ENCODE assay signal across 17 cellular contexts in genomic region chrY:21180921-21181320, GRCh38.
A peak's percentile ranks its signal among the peaks of the same experiment; 100 is the strongest.
DNase-seq lines count a peak whose midpoint lies in the region; ATAC-seq and TF ChIP-seq lines count a peak whose summit lies in the region.
"Had no signal": no experiment of that assay in that cellular context is flagged by ENCODE, and none has a peak within 500 bp of the region (broad histone marks: within the 10 kb centered on the region; RNA-seq: fewer than 3 reads in every experiment).

No MANE protein-coding gene starts in this region.

- no peaks in the 10 kb centered on the region for H3K9me3 Mint-ChIP-seq in activated CD8-positive, alpha-beta T cell treated with anti-CD3 and anti-CD28 coated beads for 36 hours
- peaks cover 0 to 4% (median 0%) of the 10 kb centered on the region in 11 donors for H3K9me3 Mint-ChIP-seq in naive thymus-derived CD4-positive, alpha-beta T cell
- H3K9me3 Mint-ChIP-seq in stimulated activated naive CD8-positive, alpha-beta T cell treated with anti-CD3 and anti-CD28 coated beads, Interleukin-15, amount 100 ng/mL, for 72 hours: no peaks in the 10 kb centered on the region

- no peak overlapping the region for H3K27ac Mint-ChIP-seq in activated CD8-positive, alpha-beta T cell treated with anti-CD3 and anti-CD28 coated beads for 36 hours
- peak overlapping the region in 5 of 9 donors; percentile 72 to 91 (median 86) for H3K27ac Mint-ChIP-seq in naive thymus-derived CD4-positive, alpha-beta T cell
- no peak overlapping the region for H3K27ac Mint-ChIP-seq in stimulated activated naive CD8-positive, alpha-beta T cell treated with anti-CD3 and anti-CD28 coated beads, Interleukin-15, amount 100 ng/mL, for 72 hours

- POLR2A ChIA-PET in activated CD8-positive, alpha-beta T cell treated with anti-CD3 and anti-CD28 coated beads for 36 hours (lab: Charles Lee): no interaction called here
- POLR2A ChIA-PET in naive thymus-derived CD4-positive, alpha-beta T cell (lab: Charles Lee): interaction anchor here (0.6 to 4.5 kb wide), 17 partner anchors 37 to 211 kb away, joined by 3 to 39 read pairs (median 4); no protein-coding TSS in a partner anchor

- no peaks in the 10 kb centered on the region for H3K36me3 Mint-ChIP-seq in activated CD8-positive, alpha-beta T cell treated with anti-CD3 and anti-CD28 coated beads for 36 hours (ENCODE audit: low read depth)
- H3K36me3 Mint-ChIP-seq in naive thymus-derived CD4-positive, alpha-beta T cell: peaks cover 0 to 5% (median 0%) of the 10 kb centered on the region in 5 donors

- H3K4me1 Mint-ChIP-seq in activated CD8-positive, alpha-beta T cell treated with anti-CD3 and anti-CD28 coated beads for 36 hours (ENCODE audit: low read depth): peaks cover 17% of the 10 kb centered on the region
- H3K4me1 Mint-ChIP-seq in naive thymus-derived CD4-positive, alpha-beta T cell: peaks cover 0 to 52% (median 14%) of the 10 kb centered on the region in 7 donors
- H3K4me1 Mint-ChIP-seq in stimulated activated naive CD8-positive, alpha-beta T cell treated with anti-CD3 and anti-CD28 coated beads, Interleukin-15, amount 100 ng/mL, for 72 hours: peaks cover 19% of the 10 kb centered on the region

- TF ChIP-seq POLR2A in esophagus squamous epithelium (IDR thresholded peaks at IDR 0.05): no peak

- no peak overlapping the region for H3K4me3 ChIP-seq in naive thymus-derived CD4-positive, alpha-beta T cell (ENCODE audit: low read length)
- no peak overlapping the region for H3K4me3 ChIP-seq in esophagus squamous epithelium
- H3K4me3 ChIP-seq: A549, adrenal gland, right lobe of liver, SK-N-MC, tibial nerve had no signal

- no peak for TF ChIP-seq CTCF in activated CD8-positive, alpha-beta T cell treated with anti-CD3 and anti-CD28 coated beads for 36 hours (IDR thresholded peaks at IDR 0.05)
- peak in 1 of 6 experiments; percentile 36 for TF ChIP-seq CTCF in esophagus squamous epithelium (IDR thresholded peaks at IDR 0.05)

- no peaks in the 10 kb centered on the region for H3K27me3 Mint-ChIP-seq in activated CD8-positive, alpha-beta T cell treated with anti-CD3 and anti-CD28 coated beads for 36 hours
- H3K27me3 Mint-ChIP-seq in naive thymus-derived CD4-positive, alpha-beta T cell: no peaks in the 10 kb centered on the region
- H3K27me3 Mint-ChIP-seq in stimulated activated naive CD8-positive, alpha-beta T cell treated with anti-CD3 and anti-CD28 coated beads, Interleukin-15, amount 100 ng/mL, for 72 hours: no peaks in the 10 kb centered on the region

- intact Hi-C loops in activated CD8-positive, alpha-beta T cell treated with anti-CD3 and anti-CD28 coated beads for 36 hours (cut with micrococcal nuclease): no loop called here
- intact Hi-C loops in naive thymus-derived CD4-positive, alpha-beta T cell (cut with micrococcal nuclease): loop anchor here (1.0 to 10.0 kb wide), 9 partner anchors 44 to 606 kb away; partner anchors contain the start of gene EIF1AY (in 2 of the 2)
- intact Hi-C loops in esophagus squamous epithelium (cut with DNase I): no loop called here

- H3K4me1 ChIP-seq in naive thymus-derived CD4-positive, alpha-beta T cell (ENCODE audit: control insufficient read depth in 2 of 2, insufficient read depth in 2 of 2, low read length in 2 of 2): peaks cover 0 to 19% of the 10 kb centered on the region in 2 donors
- H3K4me1 ChIP-seq in esophagus squamous epithelium: no peaks in the 10 kb centered on the region
- H3K4me1 ChIP-seq: A549, adrenal gland, right lobe of liver, tibial nerve had no signal

- 60% methylated on average over 2 of the region's 5 CpGs; no CpG with 5 or more reads in 1 of the 2 donors for WGBS in esophagus squamous epithelium, 2 donors

- ATAC-seq in activated CD8-positive, alpha-beta T cell treated with anti-CD3 and anti-CD28 coated beads for 36 hours: peak; percentile 83
- peak; percentile 100 for ATAC-seq in naive thymus-derived CD4-positive, alpha-beta T cell
- peak; percentile 89 for ATAC-seq in stimulated activated naive CD8-positive, alpha-beta T cell treated with anti-CD3 and anti-CD28 coated beads, Interleukin-15, amount 100 ng/mL, for 72 hours
- no peak for ATAC-seq in HG03457 (IDR thresholded peaks at IDR 0.05; ENCODE audit: unreplicated experiment)
- ATAC-seq: A549, esophagus mucosa had no signal

- DNase-seq in activated T-cell treated with anti-CD3 and anti-CD28 coated beads for 24 hours (ENCODE audit: low read depth): peak; percentile 7
- DNase-seq in activated T-cell treated with anti-CD3 and anti-CD28 coated beads, Interleukin-2, amount 50 U/mL, for 1 hour: no peak
- DNase-seq in activated CD8-positive, alpha-beta T cell treated with anti-CD3 and anti-CD28 coated beads for 36 hours: peak; percentile 33
- DNase-seq in naive thymus-derived CD4-positive, alpha-beta T cell: peak in 4 of 9 donors; percentile 5 to 75 (median 48)
- peak; percentile 1 to 38 for DNase-seq in stimulated activated naive CD8-positive, alpha-beta T cell treated with anti-CD3 and anti-CD28 coated beads, Interleukin-15, amount 100 ng/mL, for 72 hours
- no peak for DNase-seq in AG08395 (ENCODE audit: low spot score)
- no peak for DNase-seq in esophagus squamous epithelium (lab: John Stamatoyannopoulos, UW)
- DNase-seq: adrenal gland, H7, NCI-H2171 treated with DMSO at 0.1 percent for 48 hours, WERI-Rb-1 had no signal

- CTCF ChIA-PET in activated CD8-positive, alpha-beta T cell treated with anti-CD3 and anti-CD28 coated beads for 36 hours (lab: Charles Lee): interaction anchor here (0.7 kb wide), 1 partner anchor 610 kb away, joined by 3 read pairs; no protein-coding TSS in a partner anchor
- CTCF ChIA-PET in naive thymus-derived CD4-positive, alpha-beta T cell (lab: Charles Lee): interaction anchor here (0.7 to 1.7 kb wide), 5 partner anchors 68 to 212 kb away, joined by 3 to 8 read pairs (median 5); no protein-coding TSS in a partner anchor

- H3K27me3 ChIP-seq in naive thymus-derived CD4-positive, alpha-beta T cell (ENCODE audit: control insufficient read depth in 2 of 2, insufficient read depth in 2 of 2, low read length in 2 of 2): no peaks in the 10 kb centered on the region
- no peaks in the 10 kb centered on the region for H3K27me3 ChIP-seq in esophagus squamous epithelium
- H3K27me3 ChIP-seq: adrenal gland, right lobe of liver, tibial nerve had no signal

- no peaks in the 10 kb centered on the region for H3K9me3 ChIP-seq in naive thymus-derived CD4-positive, alpha-beta T cell (ENCODE audit: control insufficient read depth in 2 of 3, low read length in 3 of 3)
- H3K9me3 ChIP-seq in esophagus squamous epithelium: no peaks in the 10 kb centered on the region
- H3K9me3 ChIP-seq: A549, adrenal gland, right lobe of liver, tibial nerve had no signal

- no peak overlapping the region for H3K4me3 Mint-ChIP-seq in activated CD8-positive, alpha-beta T cell treated with anti-CD3 and anti-CD28 coated beads for 36 hours
- H3K4me3 Mint-ChIP-seq in naive thymus-derived CD4-positive, alpha-beta T cell: peak overlapping the region in 4 of 10 donors; percentile 54 to 70 (median 62)
- peak overlapping the region in 1 of 2 donors; percentile 12 for H3K4me3 Mint-ChIP-seq in stimulated activated naive CD8-positive, alpha-beta T cell treated with anti-CD3 and anti-CD28 coated beads, Interleukin-15, amount 100 ng/mL, for 72 hours

- no peaks in the 10 kb centered on the region for H3K36me3 ChIP-seq in naive thymus-derived CD4-positive, alpha-beta T cell (ENCODE audit: control insufficient read depth in 2 of 3, insufficient read depth in 3 of 3, low read length in 3 of 3)
- H3K36me3 ChIP-seq in esophagus squamous epithelium: no peaks in the 10 kb centered on the region
- H3K36me3 ChIP-seq: adrenal gland, right lobe of liver, tibial nerve, WERI-Rb-1 had no signal

- peak overlapping the region; percentile 14 for H3K27ac ChIP-seq in naive thymus-derived CD4-positive, alpha-beta T cell (ENCODE audit: low read depth, low read length)
- H3K27ac ChIP-seq in esophagus squamous epithelium: no peak overlapping the region
- H3K27ac ChIP-seq: A549, adrenal gland, right lobe of liver, SK-N-MC, tibial nerve, WERI-Rb-1 had no signal

Comparison
In these comparisons a context has a peak if more than half of its experiments do, and no peak if none do; other contexts are left out.
1. DNase-seq: peak in activated T-cell treated with anti-CD3 and anti-CD28 coated beads for 24 hours (single experiment), activated CD8-positive, alpha-beta T cell treated with anti-CD3 and anti-CD28 coated beads for 36 hours (single experiment) and stimulated activated naive CD8-positive, alpha-beta T cell treated with anti-CD3 and anti-CD28 coated beads, Interleukin-15, amount 100 ng/mL, for 72 hours (2 of 2); none in activated T-cell treated with anti-CD3 and anti-CD28 coated beads, Interleukin-2, amount 50 U/mL, for 1 hour (single experiment), AG08395 (single experiment) and esophagus squamous epithelium (single experiment).
2. H3K27ac Mint-ChIP-seq: peak in naive thymus-derived CD4-positive, alpha-beta T cell (5 of 9); none in activated CD8-positive, alpha-beta T cell treated with anti-CD3 and anti-CD28 coated beads for 36 hours (single experiment) and stimulated activated naive CD8-positive, alpha-beta T cell treated with anti-CD3 and anti-CD28 coated beads, Interleukin-15, amount 100 ng/mL, for 72 hours (0 of 2).
3. intact Hi-C loops: an anchor here in naive thymus-derived CD4-positive, alpha-beta T cell (1.0 to 10.0 kb wide); none called in activated CD8-positive, alpha-beta T cell treated with anti-CD3 and anti-CD28 coated beads for 36 hours and esophagus squamous epithelium.